Comparison of ENCODE assay signal across 8 cellular contexts in the genomic region with DNA sequence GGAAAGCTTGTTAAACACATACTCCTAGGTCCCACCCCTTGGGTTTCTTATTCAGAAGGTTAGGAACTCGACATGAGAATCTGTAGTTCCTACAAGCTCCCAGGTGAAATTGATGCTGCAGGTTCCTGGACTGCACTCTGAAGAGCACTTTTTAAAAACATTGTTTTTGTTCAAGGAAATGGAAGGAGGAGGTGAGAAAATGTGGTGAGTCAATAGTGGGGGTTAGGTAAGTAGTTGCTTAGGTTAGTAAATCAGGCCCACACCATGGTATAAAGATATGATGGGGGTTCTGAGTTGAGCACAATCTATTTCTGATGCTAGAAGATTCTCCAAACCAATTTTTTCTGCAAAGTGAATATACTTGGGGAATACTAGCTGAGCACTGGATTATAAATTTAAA.
"Had no signal": no experiment of that assay in that cellular context is flagged by ENCODE, and none has a peak within 500 bp of the region (broad histone marks: within the 10 kb centered on the region; RNA-seq: fewer than 3 reads in every experiment).

No MANE protein-coding gene starts in this region.

- H3K27ac ChIP-seq: GM23248, HL-60 had no signal

- H3K36me3 Mint-ChIP-seq: IgD-negative memory B cell had no signal

- H3K4me1 Mint-ChIP-seq: IgD-negative memory B cell had no signal

- H2AFZ ChIP-seq: GM23248 had no signal

- ATAC-seq: HepG2 had no signal

- DNase-seq: GM23248, GOT3, H7, HCEC 1CT, KBM-7 had no signal

- H3K4me3 ChIP-seq: GM23248 had no signal

- H3K4me3 Mint-ChIP-seq: IgD-negative memory B cell had no signal

- H3K27me3 Mint-ChIP-seq: IgD-negative memory B cell had no signal
